ENCODE assay signal across 2 cellular contexts in genomic region chr5:31551878-31552277, GRCh38.
TF ChIP-seq lines count a peak whose summit lies in the region.

No MANE protein-coding gene starts in this region.

TF ChIP-seq in A549, 52 proteins besides CTCF, POLR2A, EP300 and RAD21:
- no peak for TF ChIP-seq PBX3 (IDR thresholded peaks at IDR 0.05)
- no peak for TF ChIP-seq FOXS1 (CRISPR knock-in tag; IDR thresholded peaks at IDR 0.05)
- no peak for TF ChIP-seq RARB (CRISPR knock-in tag; IDR thresholded peaks at IDR 0.05)
- TF ChIP-seq ZSCAN20 (CRISPR knock-in tag; IDR thresholded peaks at IDR 0.05): no peak
TF ChIP-seq in A549: peak in this region for 0.

TF ChIP-seq in GM23338, 12 proteins besides CTCF, POLR2A, EP300 and RAD21 (continued from another document):
- TF ChIP-seq, protein P1, sequence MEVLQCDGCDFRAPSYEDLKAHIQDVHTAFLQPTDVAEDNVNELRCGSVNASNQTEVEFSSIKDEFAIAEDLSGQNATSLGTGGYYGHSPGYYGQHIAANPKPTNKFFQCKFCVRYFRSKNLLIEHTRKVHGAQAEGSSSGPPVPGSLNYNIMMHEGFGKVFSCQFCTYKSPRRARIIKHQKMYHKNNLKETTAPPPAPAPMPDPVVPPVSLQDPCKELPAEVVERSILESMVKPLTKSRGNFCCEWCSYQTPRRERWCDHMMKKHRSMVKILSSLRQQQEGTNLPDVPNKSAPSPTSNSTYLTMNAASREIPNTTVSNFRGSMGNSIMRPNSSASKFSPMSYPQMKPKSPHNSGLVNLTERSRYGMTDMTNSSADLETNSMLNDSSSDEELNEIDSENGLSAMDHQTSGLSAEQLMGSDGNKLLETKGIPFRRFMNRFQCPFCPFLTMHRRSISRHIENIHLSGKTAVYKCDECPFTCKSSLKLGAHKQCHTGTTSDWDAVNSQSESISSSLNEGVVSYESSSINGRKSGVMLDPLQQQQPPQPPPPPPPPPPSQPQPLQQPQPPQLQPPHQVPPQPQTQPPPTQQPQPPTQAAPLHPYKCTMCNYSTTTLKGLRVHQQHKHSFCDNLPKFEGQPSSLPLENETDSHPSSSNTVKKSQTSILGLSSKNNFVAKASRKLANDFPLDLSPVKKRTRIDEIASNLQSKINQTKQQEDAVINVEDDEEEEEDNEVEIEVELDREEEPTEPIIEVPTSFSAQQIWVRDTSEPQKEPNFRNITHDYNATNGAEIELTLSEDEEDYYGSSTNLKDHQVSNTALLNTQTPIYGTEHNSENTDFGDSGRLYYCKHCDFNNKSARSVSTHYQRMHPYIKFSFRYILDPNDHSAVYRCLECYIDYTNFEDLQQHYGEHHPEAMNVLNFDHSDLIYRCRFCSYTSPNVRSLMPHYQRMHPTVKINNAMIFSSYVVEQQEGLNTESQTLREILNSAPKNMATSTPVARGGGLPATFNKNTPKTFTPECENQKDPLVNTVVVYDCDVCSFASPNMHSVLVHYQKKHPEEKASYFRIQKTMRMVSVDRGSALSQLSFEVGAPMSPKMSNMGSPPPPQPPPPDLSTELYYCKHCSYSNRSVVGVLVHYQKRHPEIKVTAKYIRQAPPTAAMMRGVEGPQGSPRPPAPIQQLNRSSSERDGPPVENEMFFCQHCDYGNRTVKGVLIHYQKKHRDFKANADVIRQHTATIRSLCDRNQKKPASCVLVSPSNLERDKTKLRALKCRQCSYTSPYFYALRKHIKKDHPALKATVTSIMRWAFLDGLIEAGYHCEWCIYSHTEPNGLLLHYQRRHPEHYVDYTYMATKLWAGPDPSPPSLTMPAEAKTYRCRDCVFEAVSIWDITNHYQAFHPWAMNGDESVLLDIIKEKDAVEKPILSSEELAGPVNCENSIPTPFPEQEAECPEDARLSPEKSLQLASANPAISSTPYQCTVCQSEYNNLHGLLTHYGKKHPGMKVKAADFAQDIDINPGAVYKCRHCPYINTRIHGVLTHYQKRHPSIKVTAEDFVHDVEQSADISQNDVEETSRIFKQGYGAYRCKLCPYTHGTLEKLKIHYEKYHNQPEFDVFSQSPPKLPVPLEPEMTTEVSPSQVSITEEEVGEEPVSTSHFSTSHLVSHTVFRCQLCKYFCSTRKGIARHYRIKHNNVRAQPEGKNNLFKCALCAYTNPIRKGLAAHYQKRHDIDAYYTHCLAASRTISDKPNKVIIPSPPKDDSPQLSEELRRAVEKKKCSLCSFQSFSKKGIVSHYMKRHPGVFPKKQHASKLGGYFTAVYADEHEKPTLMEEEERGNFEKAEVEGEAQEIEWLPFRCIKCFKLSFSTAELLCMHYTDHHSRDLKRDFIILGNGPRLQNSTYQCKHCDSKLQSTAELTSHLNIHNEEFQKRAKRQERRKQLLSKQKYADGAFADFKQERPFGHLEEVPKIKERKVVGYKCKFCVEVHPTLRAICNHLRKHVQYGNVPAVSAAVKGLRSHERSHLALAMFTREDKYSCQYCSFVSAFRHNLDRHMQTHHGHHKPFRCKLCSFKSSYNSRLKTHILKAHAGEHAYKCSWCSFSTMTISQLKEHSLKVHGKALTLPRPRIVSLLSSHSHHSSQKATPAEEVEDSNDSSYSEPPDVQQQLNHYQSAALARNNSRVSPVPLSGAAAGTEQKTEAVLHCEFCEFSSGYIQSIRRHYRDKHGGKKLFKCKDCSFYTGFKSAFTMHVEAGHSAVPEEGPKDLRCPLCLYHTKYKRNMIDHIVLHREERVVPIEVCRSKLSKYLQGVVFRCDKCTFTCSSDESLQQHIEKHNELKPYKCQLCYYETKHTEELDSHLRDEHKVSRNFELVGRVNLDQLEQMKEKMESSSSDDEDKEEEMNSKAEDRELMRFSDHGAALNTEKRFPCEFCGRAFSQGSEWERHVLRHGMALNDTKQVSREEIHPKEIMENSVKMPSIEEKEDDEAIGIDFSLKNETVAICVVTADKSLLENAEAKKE (CRISPR knock-in tag; IDR thresholded peaks at IDR 0.05): no peak
- no peak for TF ChIP-seq NANOG (IDR thresholded peaks at IDR 0.05; ENCODE audit: borderline replicate concordance)
- no peak for TF ChIP-seq CREB1 (CRISPR knock-in tag; IDR thresholded peaks at IDR 0.05; ENCODE audit: low read depth)
- no peak for TF ChIP-seq JUNB (IDR thresholded peaks at IDR 0.05; ENCODE audit: unreplicated experiment)
- TF ChIP-seq, protein P2, sequence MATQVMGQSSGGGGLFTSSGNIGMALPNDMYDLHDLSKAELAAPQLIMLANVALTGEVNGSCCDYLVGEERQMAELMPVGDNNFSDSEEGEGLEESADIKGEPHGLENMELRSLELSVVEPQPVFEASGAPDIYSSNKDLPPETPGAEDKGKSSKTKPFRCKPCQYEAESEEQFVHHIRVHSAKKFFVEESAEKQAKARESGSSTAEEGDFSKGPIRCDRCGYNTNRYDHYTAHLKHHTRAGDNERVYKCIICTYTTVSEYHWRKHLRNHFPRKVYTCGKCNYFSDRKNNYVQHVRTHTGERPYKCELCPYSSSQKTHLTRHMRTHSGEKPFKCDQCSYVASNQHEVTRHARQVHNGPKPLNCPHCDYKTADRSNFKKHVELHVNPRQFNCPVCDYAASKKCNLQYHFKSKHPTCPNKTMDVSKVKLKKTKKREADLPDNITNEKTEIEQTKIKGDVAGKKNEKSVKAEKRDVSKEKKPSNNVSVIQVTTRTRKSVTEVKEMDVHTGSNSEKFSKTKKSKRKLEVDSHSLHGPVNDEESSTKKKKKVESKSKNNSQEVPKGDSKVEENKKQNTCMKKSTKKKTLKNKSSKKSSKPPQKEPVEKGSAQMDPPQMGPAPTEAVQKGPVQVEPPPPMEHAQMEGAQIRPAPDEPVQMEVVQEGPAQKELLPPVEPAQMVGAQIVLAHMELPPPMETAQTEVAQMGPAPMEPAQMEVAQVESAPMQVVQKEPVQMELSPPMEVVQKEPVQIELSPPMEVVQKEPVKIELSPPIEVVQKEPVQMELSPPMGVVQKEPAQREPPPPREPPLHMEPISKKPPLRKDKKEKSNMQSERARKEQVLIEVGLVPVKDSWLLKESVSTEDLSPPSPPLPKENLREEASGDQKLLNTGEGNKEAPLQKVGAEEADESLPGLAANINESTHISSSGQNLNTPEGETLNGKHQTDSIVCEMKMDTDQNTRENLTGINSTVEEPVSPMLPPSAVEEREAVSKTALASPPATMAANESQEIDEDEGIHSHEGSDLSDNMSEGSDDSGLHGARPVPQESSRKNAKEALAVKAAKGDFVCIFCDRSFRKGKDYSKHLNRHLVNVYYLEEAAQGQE (IDR thresholded peaks at IDR 0.05; ENCODE audit: unreplicated experiment): no peak
- TF ChIP-seq, protein P3, sequence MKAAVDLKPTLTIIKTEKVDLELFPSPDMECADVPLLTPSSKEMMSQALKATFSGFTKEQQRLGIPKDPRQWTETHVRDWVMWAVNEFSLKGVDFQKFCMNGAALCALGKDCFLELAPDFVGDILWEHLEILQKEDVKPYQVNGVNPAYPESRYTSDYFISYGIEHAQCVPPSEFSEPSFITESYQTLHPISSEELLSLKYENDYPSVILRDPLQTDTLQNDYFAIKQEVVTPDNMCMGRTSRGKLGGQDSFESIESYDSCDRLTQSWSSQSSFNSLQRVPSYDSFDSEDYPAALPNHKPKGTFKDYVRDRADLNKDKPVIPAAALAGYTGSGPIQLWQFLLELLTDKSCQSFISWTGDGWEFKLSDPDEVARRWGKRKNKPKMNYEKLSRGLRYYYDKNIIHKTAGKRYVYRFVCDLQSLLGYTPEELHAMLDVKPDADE (IDR thresholded peaks at IDR 0.05): no peak
- no peak for TF ChIP-seq EZH2 (IDR thresholded peaks at IDR 0.05; ENCODE audit: low read depth, unreplicated experiment)
- TF ChIP-seq POLR2AphosphoS5 (IDR thresholded peaks at IDR 0.05; ENCODE audit: low read depth): no peak
